Comparison of ENCODE assay signal across 10 cellular contexts in genomic region chr16:74650966-74651567, GRCh38. TPM values are rescaled to one million over a fixed set of nuclear protein-coding genes. Genes with fewer than 3 reads are reported as not detected.
DNase-seq lines count a peak whose midpoint lies in the region; ATAC-seq, FAIRE-seq and TF ChIP-seq lines count a peak whose summit lies in the region.
"Had no signal": no experiment of that assay in that cellular context is flagged by ENCODE, and none has a peak within 500 bp of the region (broad histone marks: within the 10 kb centered on the region; RNA-seq: fewer than 3 reads in every experiment).

No MANE protein-coding gene starts in this region.

- H3K27me3 ChIP-seq in BJ (ENCODE audit: control insufficient read depth, insufficient read depth, low read length) (no peaks in the 10 kb centered on the region), H7 (ENCODE audit: control insufficient read depth, insufficient read depth, low read length) (no peaks in the 10 kb centered on the region), kidney epithelial cell (ENCODE audit: control insufficient read depth, insufficient read depth, low read length) (no peaks in the 10 kb centered on the region)

- ATAC-seq in activated CD8-positive, alpha-beta T cell treated with anti-CD3 and anti-CD28 coated beads for 36 hours = no peak
- ATAC-seq in GM21576 (IDR thresholded peaks at IDR 0.05; ENCODE audit: unreplicated experiment) (no peak), GM18519 (IDR thresholded peaks at IDR 0.05; ENCODE audit: low FRiP score, unreplicated experiment) (no peak)

- intact Hi-C loops in activated CD8-positive, alpha-beta T cell treated with anti-CD3 and anti-CD28 coated beads for 36 hours (cut with micrococcal nuclease) = no loop called here

- no peaks in the 10 kb centered on the region for H3K27me3 Mint-ChIP-seq in activated CD8-positive, alpha-beta T cell treated with anti-CD3 and anti-CD28 coated beads for 36 hours

- H3K27ac Mint-ChIP-seq in activated CD8-positive, alpha-beta T cell treated with anti-CD3 and anti-CD28 coated beads for 36 hours = no peak overlapping the region

- H3K4me1 Mint-ChIP-seq in activated CD8-positive, alpha-beta T cell treated with anti-CD3 and anti-CD28 coated beads for 36 hours (ENCODE audit: low read depth) = peaks cover 27% of the 10 kb centered on the region

- TF ChIP-seq CTCF in BJ (IDR thresholded peaks at IDR 0.05; ENCODE audit: insufficient read depth, low read depth, low read length) (peak; percentile 58), kidney epithelial cell (IDR thresholded peaks at IDR 0.05; ENCODE audit: insufficient read depth, low read length, poor library complexity, severe bottlenecking) (peak; percentile 40)
- TF ChIP-seq CTCF in activated CD8-positive, alpha-beta T cell treated with anti-CD3 and anti-CD28 coated beads for 36 hours (IDR thresholded peaks at IDR 0.05) = peak; percentile 63

- TF ChIP-seq POLR2A in GM12892 (IDR thresholded peaks at IDR 0.05; ENCODE audit: low read depth, low read length) = no peak

- H3K4me3 ChIP-seq in BJ (ENCODE audit: low read depth, low read length) = no peak overlapping the region
- no peak overlapping the region for H3K4me3 ChIP-seq in H7 (ENCODE audit: insufficient read depth, low read depth, low read length)
- no peak overlapping the region for H3K4me3 ChIP-seq in kidney epithelial cell (ENCODE audit: low read depth, low read length)
- H3K4me3 ChIP-seq: lung had no signal

- no peak overlapping the region for H3K4me3 Mint-ChIP-seq in activated CD8-positive, alpha-beta T cell treated with anti-CD3 and anti-CD28 coated beads for 36 hours

- H3K36me3 ChIP-seq in BJ (ENCODE audit: control insufficient read depth, insufficient read depth, low read length) = peaks cover 2% of the 10 kb centered on the region
- peaks cover 29% of the 10 kb centered on the region for H3K36me3 ChIP-seq in H7 (replicated peaks; ENCODE audit: control insufficient read depth, insufficient read depth, low read length)
- peaks cover 2% of the 10 kb centered on the region for H3K36me3 ChIP-seq in kidney epithelial cell (ENCODE audit: control insufficient read depth, insufficient read depth, low read length)

- no peaks in the 10 kb centered on the region for H3K9me3 Mint-ChIP-seq in activated CD8-positive, alpha-beta T cell treated with anti-CD3 and anti-CD28 coated beads for 36 hours

- CTCF ChIA-PET in BJ (lab: Yijun Ruan, JAX) = interaction anchor here (0.7 to 2.2 kb wide), 8 partner anchors 8 to 29 kb away, joined by 3 to 15 read pairs (median 4); partner anchors contain the start of gene RFWD3
- CTCF ChIA-PET in activated CD8-positive, alpha-beta T cell treated with anti-CD3 and anti-CD28 coated beads for 36 hours (lab: Charles Lee) = interaction anchor here (0.6 to 3.4 kb wide), 16 partner anchors 10 to 202 kb away, joined by 3 to 20 read pairs (median 4); partner anchors contain the start of genes GLG1 and RFWD3

- H3K36me3 Mint-ChIP-seq in activated CD8-positive, alpha-beta T cell treated with anti-CD3 and anti-CD28 coated beads for 36 hours (ENCODE audit: low read depth) = peaks cover 47% of the 10 kb centered on the region

- no peak for FAIRE-seq in GM12892 (lab: Jason Lieb, UNC)

- POLR2A ChIA-PET in BJ (lab: Charles Lee) = interaction anchor here (0.9 kb wide), 1 partner anchor 16 kb away, joined by 13 read pairs; the partner anchor contains the start of gene RFWD3
- POLR2A ChIA-PET in activated CD8-positive, alpha-beta T cell treated with anti-CD3 and anti-CD28 coated beads for 36 hours (lab: Charles Lee) = interaction anchor here (0.7 to 8.2 kb wide), 5 partner anchors 10 to 44 kb away, joined by 3 to 55 read pairs (median 4); partner anchors contain the start of genes GLG1 and RFWD3

- no peak for DNase-seq in BJ (ENCODE audit: low read depth)
- peak; percentile 25 for DNase-seq in H7
- no peak for DNase-seq in activated CD8-positive, alpha-beta T cell treated with anti-CD3 and anti-CD28 coated beads for 36 hours
- no peak for DNase-seq in kidney epithelial cell (ENCODE audit: low read depth)
- no peak for DNase-seq in D341Med (ENCODE audit: low spot score)
- no peak for DNase-seq in GM12892 (ENCODE audit: insufficient read length)
- DNase-seq: T1000 had no signal

RNA-seq across cellular contexts. Expression of gene RFWD3, which starts 15.6 kb away (rescaled TPM):
- 20.2 and 20.7 TPM in 2 replicates for polyA plus RNA-seq in BJ (2011; rRNA removed)
- 30.6 and 35.5 TPM in 2 replicates for polyA minus RNA-seq in BJ (2011; rRNA and poly(A)+ RNA removed)
- total RNA-seq in H7 (2014; rRNA removed; shearing (Covaris generic)) = 75.9 and 76.3 TPM in 2 replicates
- 10 to 100 TPM; 96.5 to 99.8 TPM for total RNA-seq in activated CD8-positive, alpha-beta T cell treated with anti-CD3 and anti-CD28 coated beads for 36 hours
- total RNA-seq in kidney epithelial cell = 25.9 and 35.4 TPM in 2 replicates
- 33.4 TPM for polyA plus RNA-seq in GM12892 (2012; ENCODE audit: missing spikeins)

RNA-seq across cellular contexts. Expression of gene GLG1, which starts 44.2 kb away (rescaled TPM):
- 88.6 and 92.9 TPM in 2 replicates for polyA plus RNA-seq in BJ (2011; rRNA removed)
- polyA minus RNA-seq in BJ (2011; rRNA and poly(A)+ RNA removed) = 75.4 and 91.5 TPM in 2 replicates
- 61.4 and 84.8 TPM in 2 replicates for total RNA-seq in H7 (2014; rRNA removed; shearing (Covaris generic))
- total RNA-seq in activated CD8-positive, alpha-beta T cell treated with anti-CD3 and anti-CD28 coated beads for 36 hours = 10 to 100 TPM; 70.0 to 74.9 TPM
- total RNA-seq in kidney epithelial cell = 108 and 110 TPM in 2 replicates
- 25.5 TPM for polyA plus RNA-seq in GM12892 (2012; ENCODE audit: missing spikeins)

RNA-seq across cellular contexts. Expression of gene MLKL, which starts 49.6 kb away (rescaled TPM):
- 4.4 and 5.5 TPM in 2 replicates for polyA plus RNA-seq in BJ (2011; rRNA removed)
- polyA minus RNA-seq in BJ (2011; rRNA and poly(A)+ RNA removed) = 2.4 and 3.1 TPM in 2 replicates
- 0.59 and 1.3 TPM in 2 replicates for total RNA-seq in H7 (2014; rRNA removed; shearing (Covaris generic))
- 10 to 100 TPM; 18.5 to 18.8 TPM for total RNA-seq in activated CD8-positive, alpha-beta T cell treated with anti-CD3 and anti-CD28 coated beads for 36 hours
- total RNA-seq in kidney epithelial cell = 11.5 and 12.0 TPM in 2 replicates
- 7.5 TPM for polyA plus RNA-seq in GM12892 (2012; ENCODE audit: missing spikeins)
